ENCODE assay signal across 20 cellular contexts in the genomic region with DNA sequence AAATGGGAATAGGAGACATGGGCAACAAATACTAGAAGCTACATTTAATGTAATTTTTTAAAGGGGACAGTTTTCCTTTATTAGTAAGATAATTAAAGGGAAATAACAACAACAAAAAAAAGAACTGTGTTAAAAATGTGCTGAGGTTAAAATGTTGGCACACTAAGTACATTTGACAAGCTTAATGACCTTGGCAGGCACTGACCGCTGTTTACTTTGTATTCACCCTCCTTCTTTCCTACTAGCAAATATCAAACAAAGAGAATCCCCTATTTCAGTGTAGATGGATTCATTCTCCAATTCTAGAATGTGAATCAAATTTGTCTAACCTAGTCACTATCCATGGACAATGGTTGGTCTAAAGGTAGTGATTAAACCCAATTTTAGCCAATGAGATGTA.
"Had no signal": no experiment of that assay in that cellular context is flagged by ENCODE, and none has a peak within 500 bp of the region (broad histone marks: within the 10 kb centered on the region; RNA-seq: fewer than 3 reads in every experiment).

No MANE protein-coding gene starts in this region.

- ATAC-seq: activated CD4-positive, alpha-beta T cell treated with anti-CD3 and anti-CD28 coated beads for 36 hours; activated T-cell treated with anti-CD3 and anti-CD28 coated beads, Interleukin-2, amount 50 U/mL, for 4 hours; heart left ventricle; left cardiac atrium; lower lobe of right lung; mucosa of descending colon; sciatic nerve; stimulated activated memory B cell treated with anti-CD40 and anti-IgM and Interleukin-4, amounts not matched to agents 10 μg/mL and 1 μg/mL and 100 μg/mL, for 72 hours had no signal

- DNase-seq: activated B cell treated with CpG ODN at 0.5 μM for 24 hours; activated CD4-positive, alpha-beta T cell treated with anti-CD3 and anti-CD28 coated beads for 36 hours; activated CD4-positive, alpha-beta T cell treated with anti-CD3 and anti-CD28 coated beads, Interleukin-2, amount 50 U/mL, for 4 hours; activated CD8-positive, alpha-beta memory T cell treated with anti-CD3 and anti-CD28 coated beads, Interleukin-2, amount 50 U/mL, for 48 hours; activated naive CD4-positive, alpha-beta T cell treated with Interleukin-2 at 50 U/mL for 16 hours; activated naive CD8-positive, alpha-beta T cell treated with anti-CD3 and anti-CD28 coated beads for 36 hours; activated T-cell treated with anti-CD3 and anti-CD28 coated beads, Interleukin-2, amount 50 U/mL, for 4 hours; colonic mucosa; endodermal cell; heart left ventricle; left cardiac atrium; lower lobe of right lung; mesendoderm; mucosa of descending colon; nephron progenitor cell; small intestine; stimulated activated CD4-positive, alpha-beta T cell treated with anti-CD3 and anti-CD28 coated beads, Interleukin-2, amount 100 ng/mL, for 24 hours; trophoblast cell had no signal
